In genomic region chr12:51482808-51483532, GRCh38 we compare ENCODE assay signal across 1 cellular context.
TF ChIP-seq lines count a peak whose summit lies in the region.

No MANE protein-coding gene starts in this region.

TF ChIP-seq in GM12878, 131 proteins besides CTCF, POLR2A, EP300 and RAD21 (continued from another document):
- TF ChIP-seq, protein P1, sequence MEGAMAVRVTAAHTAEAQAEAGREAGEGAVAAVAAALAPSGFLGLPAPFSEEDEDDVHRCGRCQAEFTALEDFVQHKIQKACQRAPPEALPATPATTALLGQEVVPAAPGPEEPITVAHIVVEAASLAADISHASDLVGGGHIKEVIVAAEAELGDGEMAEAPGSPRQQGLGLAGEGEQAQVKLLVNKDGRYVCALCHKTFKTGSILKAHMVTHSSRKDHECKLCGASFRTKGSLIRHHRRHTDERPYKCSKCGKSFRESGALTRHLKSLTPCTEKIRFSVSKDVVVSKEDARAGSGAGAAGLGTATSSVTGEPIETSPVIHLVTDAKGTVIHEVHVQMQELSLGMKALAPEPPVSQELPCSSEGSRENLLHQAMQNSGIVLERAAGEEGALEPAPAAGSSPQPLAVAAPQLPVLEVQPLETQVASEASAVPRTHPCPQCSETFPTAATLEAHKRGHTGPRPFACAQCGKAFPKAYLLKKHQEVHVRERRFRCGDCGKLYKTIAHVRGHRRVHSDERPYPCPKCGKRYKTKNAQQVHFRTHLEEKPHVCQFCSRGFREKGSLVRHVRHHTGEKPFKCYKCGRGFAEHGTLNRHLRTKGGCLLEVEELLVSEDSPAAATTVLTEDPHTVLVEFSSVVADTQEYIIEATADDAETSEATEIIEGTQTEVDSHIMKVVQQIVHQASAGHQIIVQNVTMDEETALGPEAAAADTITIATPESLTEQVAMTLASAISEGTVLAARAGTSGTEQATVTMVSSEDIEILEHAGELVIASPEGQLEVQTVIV (IDR thresholded peaks at IDR 0.05; ENCODE audit: borderline replicate concordance, partially characterized antibody) = no peak
- no peak for TF ChIP-seq CBX3 (IDR thresholded peaks at IDR 0.05; ENCODE audit: borderline replicate concordance, low read depth)
- TF ChIP-seq, protein P2, sequence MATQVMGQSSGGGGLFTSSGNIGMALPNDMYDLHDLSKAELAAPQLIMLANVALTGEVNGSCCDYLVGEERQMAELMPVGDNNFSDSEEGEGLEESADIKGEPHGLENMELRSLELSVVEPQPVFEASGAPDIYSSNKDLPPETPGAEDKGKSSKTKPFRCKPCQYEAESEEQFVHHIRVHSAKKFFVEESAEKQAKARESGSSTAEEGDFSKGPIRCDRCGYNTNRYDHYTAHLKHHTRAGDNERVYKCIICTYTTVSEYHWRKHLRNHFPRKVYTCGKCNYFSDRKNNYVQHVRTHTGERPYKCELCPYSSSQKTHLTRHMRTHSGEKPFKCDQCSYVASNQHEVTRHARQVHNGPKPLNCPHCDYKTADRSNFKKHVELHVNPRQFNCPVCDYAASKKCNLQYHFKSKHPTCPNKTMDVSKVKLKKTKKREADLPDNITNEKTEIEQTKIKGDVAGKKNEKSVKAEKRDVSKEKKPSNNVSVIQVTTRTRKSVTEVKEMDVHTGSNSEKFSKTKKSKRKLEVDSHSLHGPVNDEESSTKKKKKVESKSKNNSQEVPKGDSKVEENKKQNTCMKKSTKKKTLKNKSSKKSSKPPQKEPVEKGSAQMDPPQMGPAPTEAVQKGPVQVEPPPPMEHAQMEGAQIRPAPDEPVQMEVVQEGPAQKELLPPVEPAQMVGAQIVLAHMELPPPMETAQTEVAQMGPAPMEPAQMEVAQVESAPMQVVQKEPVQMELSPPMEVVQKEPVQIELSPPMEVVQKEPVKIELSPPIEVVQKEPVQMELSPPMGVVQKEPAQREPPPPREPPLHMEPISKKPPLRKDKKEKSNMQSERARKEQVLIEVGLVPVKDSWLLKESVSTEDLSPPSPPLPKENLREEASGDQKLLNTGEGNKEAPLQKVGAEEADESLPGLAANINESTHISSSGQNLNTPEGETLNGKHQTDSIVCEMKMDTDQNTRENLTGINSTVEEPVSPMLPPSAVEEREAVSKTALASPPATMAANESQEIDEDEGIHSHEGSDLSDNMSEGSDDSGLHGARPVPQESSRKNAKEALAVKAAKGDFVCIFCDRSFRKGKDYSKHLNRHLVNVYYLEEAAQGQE (IDR thresholded peaks at IDR 0.05; ENCODE audit: low read depth, low read length) = no peak
- no peak for TF ChIP-seq CUX1 (IDR thresholded peaks at IDR 0.05; ENCODE audit: insufficient replicate concordance, low read depth, low read length)
